9 cellular contexts compared by ENCODE assay signal in the genomic region with DNA sequence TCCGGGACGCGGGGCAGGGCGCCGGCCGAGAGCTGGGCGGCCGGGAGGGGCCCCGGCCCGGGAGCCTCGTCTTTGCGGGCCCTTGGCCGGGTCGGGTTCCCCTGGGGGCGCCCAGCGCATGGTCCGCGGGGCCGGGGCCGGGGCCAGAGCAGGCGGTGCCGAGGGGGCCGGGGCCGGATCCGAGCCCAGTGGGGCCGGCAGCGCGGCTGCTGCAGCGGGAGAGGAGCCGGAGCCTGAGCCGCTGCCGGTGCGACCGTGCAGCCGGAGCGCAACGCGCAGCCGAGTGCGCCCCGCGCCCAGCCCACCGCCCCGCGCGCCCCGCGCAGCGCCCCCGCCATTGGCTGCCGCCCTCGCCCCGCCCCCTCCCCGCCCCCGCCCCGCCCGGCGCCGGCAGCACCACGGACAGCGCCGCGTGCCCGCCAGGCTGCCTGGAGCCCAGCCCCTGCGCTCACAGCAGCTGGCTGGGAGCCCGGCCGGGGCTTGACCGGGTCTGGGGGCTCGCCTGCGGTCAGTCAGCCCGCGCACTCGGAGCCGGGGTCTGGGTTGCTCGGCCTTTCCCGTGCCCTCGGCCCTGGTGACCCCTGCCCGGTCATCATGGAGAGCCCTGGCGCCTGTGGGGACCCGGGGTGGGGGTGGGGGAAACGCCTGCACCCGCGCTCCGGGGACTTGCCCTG. TPM values are rescaled to one million over a fixed set of nuclear protein-coding genes. Genes with fewer than 3 reads are reported as not detected.
DNase-seq lines count a peak whose midpoint lies in the region; ATAC-seq and TF ChIP-seq lines count a peak whose summit lies in the region.
"Had no signal": no experiment of that assay in that cellular context is flagged by ENCODE, and none has a peak within 500 bp of the region (broad histone marks: within the 10 kb centered on the region; RNA-seq: fewer than 3 reads in every experiment).

TSS of gene HRH3 (minus strand) at position 287 of the 674 bp plus-strand sequence. CDS start 308 bp downstream, outside the sequence.

- peak; percentile 34 for DNase-seq in NCI-H1092 treated with DMSO at 0.1 percent for 48 hours (lab: John Stamatoyannopoulos, UW)
- DNase-seq in NCI-H1092 (lab: John Stamatoyannopoulos, UW), result no peak
- DNase-seq in NCI-H2227 (lab: John Stamatoyannopoulos, UW; ENCODE audit: unreplicated experiment), result peak; percentile 79
- peak; percentile 48 to 61 for DNase-seq in activated T-cell treated with anti-CD3 and anti-CD28 coated beads, Interleukin-2, amount 50 U/mL, for 48 hours
- no peak for DNase-seq in foreskin keratinocyte
- DNase-seq in trophoblast cell, result peak in 1 of 2 donors; percentile 41
- DNase-seq in T1000 (lab: John Stamatoyannopoulos, UW), result no peak

- H4K12ac ChIP-seq in trophoblast cell (ENCODE audit: low read depth, low read length), result no peak within 1 kb of the TSS

- peak within 1 kb of the TSS; percentile 66 for H3K4me2 ChIP-seq in trophoblast cell (ENCODE audit: low read length)

- no peak within 1 kb of the TSS for H3K4me3 ChIP-seq in trophoblast cell (ENCODE audit: low read depth, low read length)

- no peak within 1 kb of the TSS for H3K14ac ChIP-seq in trophoblast cell (ENCODE audit: low read length)

- no peak within 1 kb of the TSS for H3K18ac ChIP-seq in trophoblast cell (ENCODE audit: low read length)

- H3K9me3 ChIP-seq in trophoblast cell (ENCODE audit: insufficient read depth, low read depth, low read length), result peaks cover 5% of the 10 kb centered on the region

- H3K79me2 ChIP-seq in trophoblast cell (ENCODE audit: control insufficient read depth, insufficient read depth, low read length, poor library complexity), result no peaks in the 10 kb centered on the region

- H3K36me3 ChIP-seq in trophoblast cell (ENCODE audit: control insufficient read depth in 1 of 2, insufficient read depth in 2 of 2, low read length in 2 of 2), result no peaks in the 10 kb centered on the region

- H3K23ac ChIP-seq in trophoblast cell (ENCODE audit: low read length), result no peak within 1 kb of the TSS

- no peak within 1 kb of the TSS for H2BK5ac ChIP-seq in trophoblast cell (ENCODE audit: low read depth, low read length, poor library complexity)

- no CpG with 5 or more reads among the region's 84 CpGs for WGBS in trophoblast cell (ENCODE audit: extremely low coverage, insufficient coverage, insufficient read length)

- H2AFZ ChIP-seq in trophoblast cell (ENCODE audit: insufficient read depth, low read length, poor library complexity), result no peak within 1 kb of the TSS

- H3K4me1 ChIP-seq in foreskin keratinocyte (no peaks in the 10 kb centered on the region), trophoblast cell (ENCODE audit: control insufficient read depth in 1 of 2, insufficient read depth in 2 of 2, low read length in 2 of 2) (peaks cover 4 to 6% of the 10 kb centered on the region in 2 experiments)

- ATAC-seq in foreskin keratinocyte, result peak; percentile 38
- ATAC-seq in HG03460 (IDR thresholded peaks at IDR 0.05; ENCODE audit: unreplicated experiment), result no peak

- TF ChIP-seq CTCF in foreskin keratinocyte (conservative IDR thresholded peaks at IDR 0.05), result no peak

- H4K91ac ChIP-seq in trophoblast cell (ENCODE audit: low read depth, low read length), result no peak within 1 kb of the TSS

- no peak within 1 kb of the TSS for H2AK5ac ChIP-seq in trophoblast cell (ENCODE audit: low read length)

- H2BK120ac ChIP-seq in trophoblast cell (ENCODE audit: insufficient read depth, low read length, poor library complexity), result no peak within 1 kb of the TSS

- H3K27me3 ChIP-seq in foreskin keratinocyte (peaks cover 86% of the 10 kb centered on the region), trophoblast cell (ENCODE audit: insufficient read depth, low read length) (peaks cover 49% of the 10 kb centered on the region)

- no peak within 1 kb of the TSS for H3K4ac ChIP-seq in trophoblast cell (ENCODE audit: low read depth, low read length)

- no peak within 1 kb of the TSS for H2BK12ac ChIP-seq in trophoblast cell (ENCODE audit: low read length)

- no peak within 1 kb of the TSS for H4K8ac ChIP-seq in trophoblast cell (ENCODE audit: low read depth, low read length)

- no peaks in the 10 kb centered on the region for H3K79me1 ChIP-seq in trophoblast cell (ENCODE audit: low read length)

- no peak within 1 kb of the TSS for H3K9ac ChIP-seq in trophoblast cell (ENCODE audit: low read length)

- H3K27ac ChIP-seq in foreskin keratinocyte, result no peak within 1 kb of the TSS
- no peak within 1 kb of the TSS for H3K27ac ChIP-seq in trophoblast cell (ENCODE audit: low read depth, low read length)

RNA-seq across cellular contexts. Expression of gene HRH3, which starts in this region (rescaled TPM):
- not detected in 2 replicates for total RNA-seq in foreskin keratinocyte
- polyA plus RNA-seq in foreskin keratinocyte, result not detected in 2 replicates
- polyA plus RNA-seq in trophoblast cell (2013), result 0.15 and 0.18 TPM in 2 replicates
- total RNA-seq: T-helper 1 cell treated with Interleukin-12 subunit alpha and Interleukin-12 subunit beta and Interleukin-4 antibody, amounts not matched to agents 30 ng/mL and 1 ng/mL, for 36 hours had no signal

Comparison
In these comparisons a context has a peak if more than half of its experiments do, and no peak if none do; other contexts are left out.
1. DNase-seq: peak in NCI-H1092 treated with DMSO at 0.1 percent for 48 hours (single experiment), NCI-H2227 (single experiment) and activated T-cell treated with anti-CD3 and anti-CD28 coated beads, Interleukin-2, amount 50 U/mL, for 48 hours (2 of 2); none in NCI-H1092 (single experiment), foreskin keratinocyte (0 of 2) and T1000 (single experiment).
2. Peak in ATAC-seq in foreskin keratinocyte; RNA of the gene not detected or under 1 TPM.